Comparison of ENCODE assay signal across 8 cellular contexts in the genomic region with DNA sequence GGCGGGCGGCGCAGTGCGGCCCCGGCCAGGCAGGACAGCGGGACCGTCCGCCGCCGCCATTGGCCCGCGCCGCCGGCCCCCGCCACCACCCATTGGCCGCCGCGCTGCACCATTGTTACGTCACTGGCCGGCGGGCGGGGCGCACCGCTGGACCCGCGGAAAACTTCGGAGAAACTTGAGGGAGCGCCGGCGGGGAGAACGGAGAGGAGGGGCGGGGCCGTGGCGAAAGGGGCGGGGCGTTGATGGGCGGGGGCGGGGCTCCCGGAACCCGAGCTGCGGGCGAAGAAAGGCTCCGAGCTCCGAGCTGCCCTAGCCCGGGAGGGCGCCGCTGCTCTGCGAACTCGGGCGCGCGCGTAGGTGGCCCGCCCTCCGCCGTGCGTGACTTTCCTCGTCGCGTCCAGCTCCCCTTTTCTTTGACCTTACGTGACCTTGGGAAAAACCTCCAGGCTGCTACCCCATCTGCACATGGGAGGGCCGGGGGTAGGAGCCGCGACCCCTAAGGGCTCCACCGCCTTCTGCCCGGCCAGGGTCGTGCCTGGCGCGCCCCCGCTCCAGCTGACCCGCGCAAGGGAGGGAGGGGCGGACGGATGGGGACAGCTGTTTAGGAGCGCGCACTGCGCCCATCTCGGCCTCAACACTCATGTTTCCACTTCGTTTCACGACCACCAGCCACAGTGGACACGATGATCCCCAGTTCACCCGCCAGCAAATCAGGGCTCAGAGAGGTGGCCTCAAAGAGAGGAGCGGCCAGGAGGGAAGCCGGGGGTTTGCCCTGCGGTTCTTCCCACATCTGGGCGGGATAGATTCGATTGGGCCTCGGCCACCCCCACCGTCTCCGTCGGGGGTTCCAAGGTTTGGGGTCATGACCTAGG. TPM values are rescaled to one million over a fixed set of nuclear protein-coding genes. Genes with fewer than 3 reads are reported as not detected.
DNase-seq lines count a peak whose midpoint lies in the region; ATAC-seq, FAIRE-seq and TF ChIP-seq lines count a peak whose summit lies in the region.

A gene with protein sequence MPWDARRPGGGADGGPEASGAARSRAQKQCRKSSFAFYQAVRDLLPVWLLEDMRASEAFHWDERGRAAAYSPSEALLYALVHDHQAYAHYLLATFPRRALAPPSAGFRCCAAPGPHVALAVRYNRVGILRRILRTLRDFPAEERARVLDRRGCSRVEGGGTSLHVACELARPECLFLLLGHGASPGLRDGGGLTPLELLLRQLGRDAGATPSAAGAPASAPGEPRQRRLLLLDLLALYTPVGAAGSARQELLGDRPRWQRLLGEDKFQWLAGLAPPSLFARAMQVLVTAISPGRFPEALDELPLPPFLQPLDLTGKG (minus strand): TSS at position 33 of the 872 bp plus-strand sequence. CDS start 1,887 bp downstream, outside the sequence.

- H3K4me3 ChIP-seq in DOHH2 (ENCODE audit: low read length) = peak within 1 kb of the TSS; percentile 81
- H3K4me3 ChIP-seq in SJSA1 = peak within 1 kb of the TSS; percentile 77
- peak within 1 kb of the TSS; percentile 93 for H3K4me3 ChIP-seq in neural progenitor cell

- no peak for FAIRE-seq in H54 (lab: Jason Lieb, UNC)

- peak within 1 kb of the TSS; percentile 73 for H3K9ac ChIP-seq in neural progenitor cell

- peaks cover 3% of the 10 kb centered on the region for H3K36me3 Mint-ChIP-seq in neural progenitor cell

- H3K27ac Mint-ChIP-seq in neural progenitor cell = no peak within 1 kb of the TSS
- H3K27ac Mint-ChIP-seq in stimulated activated naive CD8-positive, alpha-beta T cell treated with anti-CD3 and anti-CD28 coated beads, Interleukin-15, amount 100 ng/mL, for 72 hours = peak within 1 kb of the TSS in 1 of 2 donors; percentile 40

- peaks cover 30% of the 10 kb centered on the region for H3K4me1 Mint-ChIP-seq in neural progenitor cell
- peaks cover 25% of the 10 kb centered on the region for H3K4me1 Mint-ChIP-seq in stimulated activated naive CD8-positive, alpha-beta T cell treated with anti-CD3 and anti-CD28 coated beads, Interleukin-15, amount 100 ng/mL, for 72 hours

- peak; percentile 74 for ATAC-seq in foreskin keratinocyte
- ATAC-seq in stimulated activated naive CD8-positive, alpha-beta T cell treated with anti-CD3 and anti-CD28 coated beads, Interleukin-15, amount 100 ng/mL, for 72 hours = peak; percentile 75

- TF ChIP-seq CTCF in DOHH2 (IDR thresholded peaks at IDR 0.05; ENCODE audit: low read depth, low read length, poor library complexity, severe bottlenecking) (no peak), foreskin keratinocyte (conservative IDR thresholded peaks at IDR 0.05) (peak; percentile 16), neural progenitor cell (IDR thresholded peaks at IDR 0.05) (no peak)

- peaks cover 8% of the 10 kb centered on the region for H3K27me3 Mint-ChIP-seq in neural progenitor cell (ENCODE audit: insufficient read depth, low read depth)
- peaks cover 13% of the 10 kb centered on the region for H3K27me3 Mint-ChIP-seq in stimulated activated naive CD8-positive, alpha-beta T cell treated with anti-CD3 and anti-CD28 coated beads, Interleukin-15, amount 100 ng/mL, for 72 hours

- peak within 1 kb of the TSS; percentile 100 for H3K4me2 ChIP-seq in DOHH2 (ENCODE audit: low read length)
- H3K4me2 ChIP-seq in neural progenitor cell = peak within 1 kb of the TSS; percentile 99

- H3K27me3 ChIP-seq in DOHH2 (ENCODE audit: control insufficient read depth, low read length) (no peaks in the 10 kb centered on the region), SJSA1 (replicated peaks) (no peaks in the 10 kb centered on the region), foreskin keratinocyte (no peaks in the 10 kb centered on the region), neural progenitor cell (no peaks in the 10 kb centered on the region)

- H3K4me1 ChIP-seq in DOHH2 (ENCODE audit: control insufficient read depth, low read length) = peaks cover 13% of the 10 kb centered on the region
- peaks cover 15% of the 10 kb centered on the region for H3K4me1 ChIP-seq in SJSA1 (replicated peaks)
- peaks cover 4% of the 10 kb centered on the region for H3K4me1 ChIP-seq in foreskin keratinocyte
- H3K4me1 ChIP-seq in neural progenitor cell = peaks cover 4% of the 10 kb centered on the region

- no peaks in the 10 kb centered on the region for H4K20me1 ChIP-seq in DOHH2 (ENCODE audit: control insufficient read depth, insufficient read depth, low read depth, low read length)
- peaks cover 9% of the 10 kb centered on the region for H4K20me1 ChIP-seq in neural progenitor cell (ENCODE audit: low read depth)

- H3F3A ChIP-seq in DOHH2 (ENCODE audit: control insufficient read depth, insufficient read depth) = no peaks in the 10 kb centered on the region
- peaks cover 27% of the 10 kb centered on the region for H3F3A ChIP-seq in neural progenitor cell (ENCODE audit: low read depth)

- H3K79me2 ChIP-seq in DOHH2 (ENCODE audit: control insufficient read depth, low read length) = no peaks in the 10 kb centered on the region
- peaks cover 7% of the 10 kb centered on the region for H3K79me2 ChIP-seq in neural progenitor cell (ENCODE audit: low read depth)

- DNase-seq in H54 (ENCODE audit: insufficient read length, low spot score) (peak; percentile 96), M059J (ENCODE audit: low read depth) (peak; percentile 85), SJSA1 (ENCODE audit: low read depth in 1 of 2, low spot score in 2 of 2) (peak; percentile 72 to 92), foreskin keratinocyte (peak in 1 of 2 donors; percentile 74), neural progenitor cell (ENCODE audit: low spot score) (peak; percentile 98)
- peak; percentile 57 to 79 (median 75) for DNase-seq in activated naive CD4-positive, alpha-beta T cell (lab: John Stamatoyannopoulos, UW)
- peak; percentile 89 to 90 for DNase-seq in stimulated activated naive CD8-positive, alpha-beta T cell treated with anti-CD3 and anti-CD28 coated beads, Interleukin-15, amount 100 ng/mL, for 72 hours

- no peaks in the 10 kb centered on the region for H3K9me2 ChIP-seq in DOHH2 (replicated peaks; ENCODE audit: control insufficient read depth, low read length)

- H3K36me3 ChIP-seq in DOHH2 (ENCODE audit: control insufficient read depth, low read length) = no peaks in the 10 kb centered on the region
- H3K36me3 ChIP-seq in SJSA1 = peaks cover 15% of the 10 kb centered on the region
- H3K36me3 ChIP-seq in neural progenitor cell = no peaks in the 10 kb centered on the region

- TF ChIP-seq POLR2A in H54 (IDR thresholded peaks at IDR 0.05; ENCODE audit: low read depth, low read length) = 0 out of 2 replicates have a peak, but pooled peaks have one; percentile 16

- H3K9me3 ChIP-seq in DOHH2 (ENCODE audit: control insufficient read depth, insufficient read depth, low read length) (no peaks in the 10 kb centered on the region), SJSA1 (replicated peaks) (peaks cover 3% of the 10 kb centered on the region; the same call in 1 of the 2 replicates), neural progenitor cell (ENCODE audit: low read depth) (no peaks in the 10 kb centered on the region)

- H3K27ac ChIP-seq in DOHH2 (ENCODE audit: low read depth, low read length) = no peak within 1 kb of the TSS
- peak within 1 kb of the TSS; percentile 48 for H3K27ac ChIP-seq in SJSA1
- peak within 1 kb of the TSS; percentile 76 for H3K27ac ChIP-seq in foreskin keratinocyte
- no peak within 1 kb of the TSS for H3K27ac ChIP-seq in neural progenitor cell

- peak within 1 kb of the TSS; percentile 76 for H2AFZ ChIP-seq in neural progenitor cell (replicated peaks)

- H3K4me3 Mint-ChIP-seq in neural progenitor cell = peak within 1 kb of the TSS; percentile 90
- peak within 1 kb of the TSS; percentile 88 to 91 for H3K4me3 Mint-ChIP-seq in stimulated activated naive CD8-positive, alpha-beta T cell treated with anti-CD3 and anti-CD28 coated beads, Interleukin-15, amount 100 ng/mL, for 72 hours

- H3K9me3 Mint-ChIP-seq in neural progenitor cell = no peaks in the 10 kb centered on the region
- H3K9me3 Mint-ChIP-seq in stimulated activated naive CD8-positive, alpha-beta T cell treated with anti-CD3 and anti-CD28 coated beads, Interleukin-15, amount 100 ng/mL, for 72 hours = no peaks in the 10 kb centered on the region

RNA-seq across cellular contexts. Expression of the gene that starts here (rescaled TPM):
- total RNA-seq in M059J (2014; rRNA removed; shearing (Covaris generic)) = 14.0 and 20.9 TPM in 2 replicates
- total RNA-seq in SJSA1 (2014; rRNA removed; shearing (Covaris generic)) = 28.7 and 83.8 TPM in 2 replicates
- 6.7 and 7.8 TPM in 2 replicates for total RNA-seq in foreskin keratinocyte
- 9.3 and 9.5 TPM in 2 replicates for polyA plus RNA-seq in foreskin keratinocyte
- total RNA-seq in neural progenitor cell (ENCODE audit: low replicate concordance) = 10.8 and 47.4 TPM in 2 replicates

Comparison
In these comparisons a context has a peak if more than half of its experiments do, and no peak if none do; other contexts are left out.
1. H3K27ac ChIP-seq: peak in SJSA1 (single experiment) and foreskin keratinocyte (single experiment); none in DOHH2 (single experiment) and neural progenitor cell (single experiment).
2. Peak in every context shown above with its lines, with median percentiles within 50 percentile points of each other: H3K4me3 ChIP-seq.